ENCODE assay signal across 17 cellular contexts in genomic region chr12:39127401-39127800, GRCh38.
DNase-seq lines count a peak whose midpoint lies in the region; ATAC-seq and TF ChIP-seq lines count a peak whose summit lies in the region.
"Had no signal": no experiment of that assay in that cellular context is flagged by ENCODE, and none has a peak within 500 bp of the region (broad histone marks: within the 10 kb centered on the region; RNA-seq: fewer than 3 reads in every experiment).

No MANE protein-coding gene starts in this region.

- no peaks in the 10 kb centered on the region for H3K4me1 ChIP-seq in GM23248 (ENCODE audit: insufficient read depth)
- peaks cover 15% of the 10 kb centered on the region for H3K4me1 ChIP-seq in RWPE2 (ENCODE audit: insufficient read depth, poor library complexity, severe bottlenecking)
- H3K4me1 ChIP-seq: Peyer's patch had no signal

- no peak overlapping the region for H3K4me3 Mint-ChIP-seq in effector memory CD8-positive, alpha-beta T cell
- H3K4me3 Mint-ChIP-seq in Calu3 (ENCODE audit: low read depth, unreplicated experiment), result no peak overlapping the region
- H3K4me3 Mint-ChIP-seq: CD4-positive, CD25-positive, alpha-beta regulatory T cell; HFFc6; memory B cell had no signal

- peaks cover 0 to 11% of the 10 kb centered on the region in 2 donors for H3K27me3 Mint-ChIP-seq in effector memory CD8-positive, alpha-beta T cell
- H3K27me3 Mint-ChIP-seq in Calu3 (ENCODE audit: unreplicated experiment), result no peaks in the 10 kb centered on the region
- H3K27me3 Mint-ChIP-seq: CD4-positive, CD25-positive, alpha-beta regulatory T cell; memory B cell had no signal

- H3K36me3 ChIP-seq in GM23248 (ENCODE audit: low read depth) (no peaks in the 10 kb centered on the region), RWPE2 (ENCODE audit: low read depth) (no peaks in the 10 kb centered on the region)
- H3K36me3 ChIP-seq: Peyer's patch had no signal

- H3K36me3 Mint-ChIP-seq in effector memory CD8-positive, alpha-beta T cell (ENCODE audit: insufficient read depth), result no peaks in the 10 kb centered on the region
- no peaks in the 10 kb centered on the region for H3K36me3 Mint-ChIP-seq in Calu3 (ENCODE audit: insufficient read depth, unreplicated experiment)
- H3K36me3 Mint-ChIP-seq: CD4-positive, CD25-positive, alpha-beta regulatory T cell; memory B cell had no signal

- WGBS in GM23248 (ENCODE audit: low coverage in 1 of 2, low lambda C conversion rate in 2 of 2, missing lambda C conversion rate in 2 of 2), 2 experiments, result 25 to 28% methylated on average over 4 of the region's 4 CpGs

- H3K79me2 ChIP-seq in GM23248 (ENCODE audit: insufficient read depth), result no peaks in the 10 kb centered on the region

- no TSS peak for BruUV-seq in Calu3 (replicated peaks; lab: Mats Ljungman, UMichigan)

- H3K4me1 Mint-ChIP-seq in effector memory CD8-positive, alpha-beta T cell (ENCODE audit: low read depth in 2 of 2), result no peaks in the 10 kb centered on the region
- H3K4me1 Mint-ChIP-seq in Calu3 (ENCODE audit: low read depth, unreplicated experiment), result no peaks in the 10 kb centered on the region
- H3K4me1 Mint-ChIP-seq: CD4-positive, CD25-positive, alpha-beta regulatory T cell; memory B cell had no signal

- peaks cover 0 to 4% of the 10 kb centered on the region in 2 donors for H3K9me3 Mint-ChIP-seq in effector memory CD8-positive, alpha-beta T cell
- no peaks in the 10 kb centered on the region for H3K9me3 Mint-ChIP-seq in Calu3 (ENCODE audit: low read depth, unreplicated experiment)

- DNase-seq in GM23248, result peak; percentile 36
- no peak for DNase-seq in RWPE2 (ENCODE audit: low spot score)
- peak; percentile 73 for DNase-seq in fibroblast of pulmonary artery (ENCODE audit: low read depth)
- DNase-seq in pulmonary artery endothelial cell (ENCODE audit: low read depth, low spot score), result peak; percentile 62
- no peak for DNase-seq in effector memory CD8-positive, alpha-beta T cell
- DNase-seq in Calu3, result no peak
- DNase-seq in NCI-H774 (lab: John Stamatoyannopoulos, UW), result no peak
- no peak for DNase-seq in NCI-H1417 (lab: John Stamatoyannopoulos, UW)
- DNase-seq: CD4-positive, CD25-positive, alpha-beta regulatory T cell; HFFc6; hippocampal formation; NCI-H2171 treated with DMSO at 0.1 percent for 48 hours; posterior cingulate gyrus; stimulated activated CD4-positive, alpha-beta T cell treated with anti-CD3 and anti-CD28 coated beads, Interleukin-4, amount 100 ng/mL, for 1 hour; stimulated activated naive CD4-positive, alpha-beta T cell treated with Interleukin-2 at 50 U/mL for 16 hours had no signal

- no peaks in the 10 kb centered on the region for H4K20me1 ChIP-seq in GM23248 (ENCODE audit: insufficient read depth)

- intact Hi-C loops in Calu3 (cut with micrococcal nuclease; ENCODE audit: unreplicated experiment), result no loop called here

- H3K9ac ChIP-seq in GM23248, result no peak overlapping the region

- no peaks in the 10 kb centered on the region for H3K9me2 ChIP-seq in GM23248 (ENCODE audit: insufficient read depth)

- no peaks in the 10 kb centered on the region; the same call in 1 of the 2 replicates for H3K27me3 ChIP-seq in GM23248 (replicated peaks; ENCODE audit: insufficient read depth)
- H3K27me3 ChIP-seq in RWPE2 (ENCODE audit: insufficient read depth, poor library complexity, severe bottlenecking), result no peaks in the 10 kb centered on the region
- H3K27me3 ChIP-seq: Peyer's patch had no signal

- H3K4me2 ChIP-seq in GM23248 (ENCODE audit: unreplicated experiment), result no peak overlapping the region

- H3K4me3 ChIP-seq in GM23248 (no peak overlapping the region), RWPE2 (ENCODE audit: severe bottlenecking) (no peak overlapping the region), fibroblast of pulmonary artery (replicated peaks; ENCODE audit: low read depth, low read length) (no peak overlapping the region)
- H3K4me3 ChIP-seq: Peyer's patch had no signal

- CTCF ChIA-PET in Calu3 (lab: Charles Lee), result no interaction called here

- H2AFZ ChIP-seq in GM23248, result no peak overlapping the region

- H3F3A ChIP-seq in GM23248 (ENCODE audit: insufficient read depth), result no peaks in the 10 kb centered on the region

- ATAC-seq in RWPE2 (ENCODE audit: low read depth), result peak; percentile 97
- no peak for ATAC-seq in effector memory CD8-positive, alpha-beta T cell (replicated peaks)

- in situ Hi-C loops in GM23248 (cut with MboI), result no loop called here

- no peak overlapping the region for H3K27ac Mint-ChIP-seq in effector memory CD8-positive, alpha-beta T cell
- H3K27ac Mint-ChIP-seq in Calu3 (ENCODE audit: unreplicated experiment), result no peak overlapping the region
- H3K27ac Mint-ChIP-seq: CD4-positive, CD25-positive, alpha-beta regulatory T cell; HFFc6; memory B cell had no signal

- H3K9me3 ChIP-seq in GM23248 (ENCODE audit: low read depth), result no peaks in the 10 kb centered on the region
- H3K9me3 ChIP-seq in RWPE2 (ENCODE audit: severe bottlenecking), result no peaks in the 10 kb centered on the region
- H3K9me3 ChIP-seq: Peyer's patch had no signal

- no peak for TF ChIP-seq CTCF in RWPE2 (IDR thresholded peaks at IDR 0.05; ENCODE audit: poor library complexity, severe bottlenecking)
- TF ChIP-seq CTCF in fibroblast of pulmonary artery (IDR thresholded peaks at IDR 0.05; ENCODE audit: low read length, missing control alignments), result no peak
- no peak for TF ChIP-seq CTCF in Calu3 (IDR thresholded peaks at IDR 0.05; ENCODE audit: unreplicated experiment)

- H3K27ac ChIP-seq in GM23248 (no peak overlapping the region), RWPE2 (ENCODE audit: poor library complexity, severe bottlenecking) (no peak overlapping the region)

Comparison
In these comparisons a context has a peak if more than half of its experiments do, and no peak if none do; other contexts are left out.
1. DNase-seq: peak in GM23248 (single experiment), fibroblast of pulmonary artery (single experiment) and pulmonary artery endothelial cell (single experiment); none in RWPE2 (single experiment), effector memory CD8-positive, alpha-beta T cell (0 of 3), Calu3 (single experiment), NCI-H774 (single experiment) and NCI-H1417 (0 of 3).